Comparison of ENCODE assay signal across 19 cellular contexts in genomic region chr5:168978015-168978414, GRCh38.
DNase-seq lines count a peak whose midpoint lies in the region; ATAC-seq, FAIRE-seq and TF ChIP-seq lines count a peak whose summit lies in the region.
"Had no signal": no experiment of that assay in that cellular context is flagged by ENCODE, and none has a peak within 500 bp of the region (broad histone marks: within the 10 kb centered on the region; RNA-seq: fewer than 3 reads in every experiment).

No MANE protein-coding gene starts in this region.

- H3K27ac Mint-ChIP-seq in natural killer cell, result no peak overlapping the region

- no peak overlapping the region for H2AK5ac ChIP-seq in mesendoderm (ENCODE audit: low read length)

- H3K9me3 ChIP-seq in Peyer's patch, result no peaks in the 10 kb centered on the region
- H3K9me3 ChIP-seq: ascending aorta, heart left ventricle, left ventricle myocardium inferior, sigmoid colon had no signal

- no peaks in the 10 kb centered on the region for H3K79me1 ChIP-seq in mesendoderm (ENCODE audit: low read length)

- no peaks in the 10 kb centered on the region for H3K36me3 Mint-ChIP-seq in natural killer cell

- H2BK120ac ChIP-seq in mesendoderm (ENCODE audit: low read depth, low read length), result no peak overlapping the region

- no peak overlapping the region for H3K9ac ChIP-seq in mesendoderm (ENCODE audit: low read length)

- H4K8ac ChIP-seq in mesendoderm (ENCODE audit: low read depth, low read length), result no peak overlapping the region

- no peaks in the 10 kb centered on the region for H3K4me1 Mint-ChIP-seq in natural killer cell
- H3K4me1 Mint-ChIP-seq: neural crest cell; stimulated activated naive CD8-positive, alpha-beta T cell treated with anti-CD3 and anti-CD28 coated beads, Interleukin-15, amount 100 ng/mL, for 72 hours had no signal

- no CpG with 5 or more reads among the region's 3 CpGs for WGBS in mesendoderm (ENCODE audit: extremely low coverage, insufficient coverage, low lambda C conversion rate)

- H3K27ac ChIP-seq in mesendoderm (ENCODE audit: low read depth, low read length) (no peak overlapping the region), Peyer's patch (no peak overlapping the region)
- H3K27ac ChIP-seq: ascending aorta, C4-2B, heart left ventricle had no signal

- H3K4me3 ChIP-seq in BJ (ENCODE audit: low read depth, low read length) (no peak overlapping the region), choroid plexus epithelial cell (ENCODE audit: low read depth, low read length) (no peak overlapping the region), mesendoderm (ENCODE audit: low read length) (no peak overlapping the region), Peyer's patch (no peak overlapping the region)
- H3K4me3 ChIP-seq: ascending aorta, heart left ventricle, left ventricle myocardium inferior, sigmoid colon had no signal

- TF ChIP-seq POLR2A in Peyer's patch (IDR thresholded peaks at IDR 0.05), result no peak
- no peak for TF ChIP-seq POLR2A in GM12891 (IDR thresholded peaks at IDR 0.05; ENCODE audit: low read depth, low read length)

- H4K5ac ChIP-seq in mesendoderm (ENCODE audit: low read length), result no peak overlapping the region

- CTCF ChIA-PET in BJ (lab: Yijun Ruan, JAX), result interaction anchor here (0.8 to 1.8 kb wide), 3 partner anchors 9 to 330 kb away, joined by 3 to 9 read pairs (median 5); no protein-coding TSS in a partner anchor

- no peak overlapping the region for H3K4me2 ChIP-seq in mesendoderm (ENCODE audit: low read length)

- no peak overlapping the region for H3K18ac ChIP-seq in mesendoderm (ENCODE audit: low read length)

- no peak overlapping the region for H2BK15ac ChIP-seq in mesendoderm (replicated peaks; ENCODE audit: low read depth)

- DNase-seq in BJ (ENCODE audit: low read depth) (peak; percentile 36), M059J (ENCODE audit: low read depth) (peak; percentile 7), choroid plexus epithelial cell (ENCODE audit: low read depth) (peak; percentile 5), kidney tubule cell (ENCODE audit: low spot score) (peak; percentile 87), mesendoderm (no peak), Peyer's patch (no peak), GM12891 (ENCODE audit: insufficient read length, low spot score) (no peak), natural killer cell (no peak)
- DNase-seq: heart left ventricle; left ventricle myocardium inferior; NCI-H1092; NCI-H345; sigmoid colon; stimulated activated naive CD8-positive, alpha-beta T cell treated with anti-CD3 and anti-CD28 coated beads, Interleukin-15, amount 100 ng/mL, for 72 hours; T-helper 2 cell had no signal

- H3K9me3 Mint-ChIP-seq in natural killer cell, result no peaks in the 10 kb centered on the region
- H3K9me3 Mint-ChIP-seq: neural crest cell; stimulated activated naive CD8-positive, alpha-beta T cell treated with anti-CD3 and anti-CD28 coated beads, Interleukin-15, amount 100 ng/mL, for 72 hours had no signal

- H3K36me3 ChIP-seq in BJ (ENCODE audit: control insufficient read depth, insufficient read depth, low read length) (no peaks in the 10 kb centered on the region), mesendoderm (ENCODE audit: control insufficient read depth, insufficient read depth, low read length) (no peaks in the 10 kb centered on the region), Peyer's patch (no peaks in the 10 kb centered on the region)
- H3K36me3 ChIP-seq: ascending aorta, heart left ventricle, left ventricle myocardium inferior, sigmoid colon had no signal

- TF ChIP-seq CTCF in BJ (IDR thresholded peaks at IDR 0.05; ENCODE audit: insufficient read depth, low read depth, low read length) (no peak), choroid plexus epithelial cell (conservative IDR thresholded peaks at IDR 0.05; ENCODE audit: low read depth, low read length) (no peak), Peyer's patch (IDR thresholded peaks at IDR 0.05) (no peak), natural killer cell (IDR thresholded peaks at IDR 0.05) (no peak)

- no peak overlapping the region for H3K4ac ChIP-seq in mesendoderm (ENCODE audit: low read depth, low read length)

- intact Hi-C loops in natural killer cell (cut with micrococcal nuclease), result no loop called here

- H2BK5ac ChIP-seq in mesendoderm (ENCODE audit: low read length), result no peak overlapping the region

- ATAC-seq in natural killer cell, result no peak
- ATAC-seq: HepG2; stimulated activated naive CD8-positive, alpha-beta T cell treated with anti-CD3 and anti-CD28 coated beads, Interleukin-15, amount 100 ng/mL, for 72 hours had no signal

- H3K27me3 Mint-ChIP-seq in natural killer cell (ENCODE audit: low read depth in 2 of 2), result peaks cover 11 to 26% of the 10 kb centered on the region in 2 donors

- no peak overlapping the region for H3K4me3 Mint-ChIP-seq in natural killer cell
- H3K4me3 Mint-ChIP-seq: neural crest cell; stimulated activated naive CD8-positive, alpha-beta T cell treated with anti-CD3 and anti-CD28 coated beads, Interleukin-15, amount 100 ng/mL, for 72 hours had no signal

- no peak for FAIRE-seq in GM12891 (lab: Jason Lieb, UNC)
- FAIRE-seq: HepG2 had no signal

- H3K4me1 ChIP-seq in mesendoderm (ENCODE audit: control insufficient read depth, low read depth, low read length) (peaks cover 1% of the 10 kb centered on the region), Peyer's patch (no peaks in the 10 kb centered on the region)
- H3K4me1 ChIP-seq: ascending aorta had no signal

- H3K23ac ChIP-seq in mesendoderm (ENCODE audit: low read length), result no peak overlapping the region

- no peaks in the 10 kb centered on the region for H3K79me2 ChIP-seq in mesendoderm (ENCODE audit: control insufficient read depth, insufficient read depth, low read length)

- H3K27me3 ChIP-seq in BJ (ENCODE audit: control insufficient read depth, insufficient read depth, low read length) (no peaks in the 10 kb centered on the region; the same call in none of the 2 replicates), mesendoderm (ENCODE audit: insufficient read depth, low read length, poor library complexity) (no peaks in the 10 kb centered on the region), Peyer's patch (no peaks in the 10 kb centered on the region)
- H3K27me3 ChIP-seq: ascending aorta, heart left ventricle, sigmoid colon had no signal

- POLR2A ChIA-PET in BJ (lab: Charles Lee), result no interaction called here

- H3K56ac ChIP-seq in mesendoderm (ENCODE audit: low read length), result no peak overlapping the region

TF ChIP-seq in GM12891, 5 proteins besides CTCF, POLR2A, EP300 and RAD21:
- no peak for TF ChIP-seq SPI1 (IDR thresholded peaks at IDR 0.05; ENCODE audit: low read depth, low read length)
- TF ChIP-seq POU2F2 (IDR thresholded peaks at IDR 0.05; ENCODE audit: low read depth, low read length), result no peak
- no peak for TF ChIP-seq PAX5 (IDR thresholded peaks at IDR 0.05; ENCODE audit: insufficient read depth, low read length, severe bottlenecking)
- TF ChIP-seq TAF1 (IDR thresholded peaks at IDR 0.05; ENCODE audit: low read depth, low read length), result no peak
- TF ChIP-seq POLR2AphosphoS5 (IDR thresholded peaks at IDR 0.05; ENCODE audit: low read depth, low read length), result no peak

Comparison
In these comparisons a context has a peak if more than half of its experiments do, and no peak if none do; other contexts are left out.
1. DNase-seq: peak in BJ (single experiment), M059J (single experiment), choroid plexus epithelial cell (single experiment) and kidney tubule cell (single experiment); none in mesendoderm (single experiment), Peyer's patch (0 of 3), GM12891 (single experiment) and natural killer cell (single experiment).